In genomic region chr22:39558254-39558727, GRCh38 we compare ENCODE assay signal across 15 cellular contexts. TPM values are rescaled to one million over a fixed set of nuclear protein-coding genes. Genes with fewer than 3 reads are reported as not detected.
DNase-seq lines count a peak whose midpoint lies in the region; ATAC-seq and TF ChIP-seq lines count a peak whose summit lies in the region.
"Had no signal": no experiment of that assay in that cellular context is flagged by ENCODE, and none has a peak within 500 bp of the region (broad histone marks: within the 10 kb centered on the region; RNA-seq: fewer than 3 reads in every experiment).

No MANE protein-coding gene starts in this region.

- H3K27ac Mint-ChIP-seq in type B pancreatic cell (no peak overlapping the region), natural killer cell (no peak overlapping the region)
- H3K27ac Mint-ChIP-seq: CD14-positive monocyte had no signal

- no peak overlapping the region for H3K9ac ChIP-seq in adipocyte (ENCODE audit: low read length)

- H3K27me3 Mint-ChIP-seq in type B pancreatic cell (peaks cover 73% of the 10 kb centered on the region), natural killer cell (ENCODE audit: low read depth in 2 of 2) (peaks cover 20 to 48% of the 10 kb centered on the region in 2 donors)

- 6% methylated on average over 34 of the region's 34 CpGs for WGBS in right cardiac atrium
- WGBS in heart right ventricle, 2 donors, result 7 to 8% methylated on average over 34 of the region's 34 CpGs
- 11 to 19% methylated on average over 22 to 28 of the region's 34 CpGs for WGBS in mesodermal cell (ENCODE audit: insufficient coverage in 2 of 2), 2 experiments

- TF ChIP-seq CTCF in heart right ventricle (IDR thresholded peaks at IDR 0.05) (no peak), type B pancreatic cell (conservative IDR thresholded peaks at IDR 0.05) (no peak), natural killer cell (IDR thresholded peaks at IDR 0.05) (no peak), omental fat pad (IDR thresholded peaks at IDR 0.05) (no peak)

- H3K27ac ChIP-seq in right cardiac atrium (ENCODE audit: low read length) (no peak overlapping the region), heart right ventricle (no peak overlapping the region), mesodermal cell (ENCODE audit: low read depth, low read length, severe bottlenecking) (no peak overlapping the region)

- H3K4me1 Mint-ChIP-seq in type B pancreatic cell (ENCODE audit: unreplicated experiment), result no peaks in the 10 kb centered on the region
- peaks cover 5 to 7% of the 10 kb centered on the region in 2 donors for H3K4me1 Mint-ChIP-seq in natural killer cell

- H3K9me3 ChIP-seq in right cardiac atrium (ENCODE audit: control insufficient read depth, low read length) (no peaks in the 10 kb centered on the region), heart right ventricle (no peaks in the 10 kb centered on the region), adipocyte (ENCODE audit: control insufficient read depth, low read length) (no peaks in the 10 kb centered on the region), mesodermal cell (ENCODE audit: control insufficient read depth, low read length) (no peaks in the 10 kb centered on the region)

- H3K4me3 ChIP-seq in right cardiac atrium (ENCODE audit: low read length), result peak overlapping the region; percentile 45
- H3K4me3 ChIP-seq in heart right ventricle, result peak overlapping the region in 4 of 10 donors; percentile 17 to 22 (median 18)
- no peak overlapping the region for H3K4me3 ChIP-seq in adipocyte (ENCODE audit: low read length)
- peak overlapping the region; percentile 11 for H3K4me3 ChIP-seq in mesodermal cell (ENCODE audit: extremely low read depth, insufficient read depth, low read length, poor library complexity, severe bottlenecking)

- H3K4me3 Mint-ChIP-seq in type B pancreatic cell (peak overlapping the region; percentile 79), natural killer cell (no peak overlapping the region)

- H3K36me3 Mint-ChIP-seq in type B pancreatic cell (no peaks in the 10 kb centered on the region), natural killer cell (no peaks in the 10 kb centered on the region)

- no peaks in the 10 kb centered on the region for H3K36me3 ChIP-seq in heart right ventricle
- no peaks in the 10 kb centered on the region for H3K36me3 ChIP-seq in adipocyte (ENCODE audit: control insufficient read depth, insufficient read depth, low read length, severe bottlenecking)
- H3K36me3 ChIP-seq in mesodermal cell (ENCODE audit: control insufficient read depth, insufficient read depth, low read length), result no peaks in the 10 kb centered on the region

- ATAC-seq in right cardiac atrium (no peak), heart right ventricle (no peak), natural killer cell (no peak), omental fat pad (ENCODE audit: low FRiP score) (no peak)

- H3K27me3 ChIP-seq in right cardiac atrium (ENCODE audit: control insufficient read depth, insufficient read depth), result no peaks in the 10 kb centered on the region
- peaks cover 12 to 85% (median 59%) of the 10 kb centered on the region in 7 donors for H3K27me3 ChIP-seq in heart right ventricle
- peaks cover 63% of the 10 kb centered on the region for H3K27me3 ChIP-seq in adipocyte (replicated peaks; ENCODE audit: control insufficient read depth, insufficient read depth, low read length)

- H3K9me3 Mint-ChIP-seq in type B pancreatic cell, result no peaks in the 10 kb centered on the region
- H3K9me3 Mint-ChIP-seq in natural killer cell, result no peaks in the 10 kb centered on the region

- no peaks in the 10 kb centered on the region for H3K4me1 ChIP-seq in right cardiac atrium (ENCODE audit: control insufficient read depth, insufficient read depth, low read length)
- H3K4me1 ChIP-seq in heart right ventricle, result peaks cover 0 to 8% (median 3%) of the 10 kb centered on the region in 9 donors
- peaks cover 3% of the 10 kb centered on the region for H3K4me1 ChIP-seq in adipocyte (ENCODE audit: control insufficient read depth, insufficient read depth, low read length)
- H3K4me1 ChIP-seq in mesodermal cell (ENCODE audit: control insufficient read depth, insufficient read depth, low read length, poor library complexity, severe bottlenecking), result peaks cover 8% of the 10 kb centered on the region

- DNase-seq in right cardiac atrium, result no peak
- no peak for DNase-seq in heart right ventricle
- DNase-seq in adipocyte (ENCODE audit: low read depth), result peak; percentile 31
- no peak for DNase-seq in type B pancreatic cell (ENCODE audit: extremely low spot score, unreplicated experiment)
- DNase-seq in HUDEP-2 (lab: John Stamatoyannopoulos, UW; ENCODE audit: unreplicated experiment in 76 of 76), result no peak
- no peak for DNase-seq in natural killer cell
- DNase-seq in omental fat pad (ENCODE audit: low spot score), result no peak
- DNase-seq: activated CD8-positive, alpha-beta memory T cell treated with anti-CD3 and anti-CD28 coated beads, Interleukin-2, amount 50 U/mL, for 48 hours; hippocampal formation; mesenchymal stem cell; NCI-H1436 treated with DMSO at 0.1 percent for 48 hours; RPMI8226; stimulated activated CD4-positive, alpha-beta T cell treated with anti-CD3 and anti-CD28 coated beads, Interleukin-4, amount 100 ng/mL, for 4 hours had no signal

- intact Hi-C loops in right cardiac atrium (cut with DNase I), result loop anchor here in 1 of 4 donors (5.0 kb wide), 1 partner anchor 469 kb away; no protein-coding TSS in a partner anchor
- intact Hi-C loops in heart right ventricle (cut with DNase I), result loop anchor here in 2 of 10 donors (5.0 kb wide), 2 partner anchors 464 to 469 kb away; no protein-coding TSS in a partner anchor
- intact Hi-C loops in natural killer cell (cut with micrococcal nuclease), result no loop called here

RNA-seq across cellular contexts. Expression of gene CACNA1I, which starts 12.3 kb away (rescaled TPM):
- under 1 TPM in 1 of 4 donors, not detected in 3; 0.06 TPM for total RNA-seq in right cardiac atrium
- 0.07 TPM for polyA plus RNA-seq in right cardiac atrium
- total RNA-seq in heart right ventricle, result under 1 TPM in 5 of 10 donors, not detected in 5; 0.04 to 0.06 (median 0.05) TPM
- polyA plus RNA-seq in heart right ventricle, result under 1 TPM in 1 of 2 donors, not detected in 1; under 0.01 TPM
- polyA plus RNA-seq in mesodermal cell (2013, experiment 1 of 2), result 0.52 TPM
- 0.30 TPM for polyA plus RNA-seq in mesodermal cell (2013, experiment 2 of 2)
- 0.60 and 1.1 TPM in 2 replicates for total RNA-seq in type B pancreatic cell (ENCODE audit: low replicate concordance)
- under 1 TPM; 0.05 to 0.83 (median 0.72) TPM for total RNA-seq in natural killer cell
- total RNA-seq in omental fat pad, result under 1 TPM; 0.09 to 0.38 (median 0.26) TPM
- polyA plus RNA-seq: CD14-positive monocyte had no signal

RNA-seq across cellular contexts. Expression of gene RPS19BP1, which starts 25.7 kb away (rescaled TPM):
- total RNA-seq in right cardiac atrium, result 10 to 100 TPM; 55.1 to 75.5 (median 61.8) TPM
- polyA plus RNA-seq in right cardiac atrium, result 155 TPM
- total RNA-seq in heart right ventricle, result 10 to 100 TPM; 31.3 to 64.0 (median 37.2) TPM
- polyA plus RNA-seq in heart right ventricle, result 100 to 1,000 TPM; 154 to 222 TPM
- 73.1 TPM for polyA plus RNA-seq in mesodermal cell (2013, experiment 1 of 2)
- polyA plus RNA-seq in mesodermal cell (2013, experiment 2 of 2), result 64.7 TPM
- 52.3 and 59.1 TPM in 2 replicates for total RNA-seq in type B pancreatic cell (ENCODE audit: low replicate concordance)
- total RNA-seq in natural killer cell, result 10 to 100 TPM; 56.7 to 66.5 (median 61.3) TPM
- 100 to 1,000 TPM; 103 to 157 (median 133) TPM for total RNA-seq in omental fat pad

RNA-seq across cellular contexts. Expression of gene ATF4, which starts 37.9 kb away (rescaled TPM):
- 100 to 1,000 TPM; 156 to 254 (median 177) TPM for total RNA-seq in right cardiac atrium
- polyA plus RNA-seq in right cardiac atrium, result 244 TPM
- total RNA-seq in heart right ventricle, result 100 to 1,000 TPM in 9 of 10 donors, 10 to 100 TPM in 1; 95.2 to 319 (median 133) TPM
- polyA plus RNA-seq in heart right ventricle, result 100 to 1,000 TPM; 439 to 637 TPM
- polyA plus RNA-seq in mesodermal cell (2013, experiment 1 of 2), result 441 TPM
- polyA plus RNA-seq in mesodermal cell (2013, experiment 2 of 2), result 444 TPM
- total RNA-seq in type B pancreatic cell (ENCODE audit: low replicate concordance), result 315 and 398 TPM in 2 replicates
- 100 to 1,000 TPM; 235 to 242 (median 238) TPM for total RNA-seq in natural killer cell
- 100 to 1,000 TPM; 258 to 714 (median 610) TPM for total RNA-seq in omental fat pad

RNA-seq across cellular contexts. Expression of gene MIEF1, which starts 56.2 kb away (rescaled TPM):
- total RNA-seq in right cardiac atrium, result 10 to 100 TPM; 16.3 to 22.2 (median 18.7) TPM
- 9.0 TPM for polyA plus RNA-seq in right cardiac atrium
- total RNA-seq in heart right ventricle, result 10 to 100 TPM; 12.8 to 35.8 (median 17.5) TPM
- 1 to 10 TPM; 7.0 to 9.1 TPM for polyA plus RNA-seq in heart right ventricle
- polyA plus RNA-seq in mesodermal cell (2013, experiment 1 of 2), result 25.4 TPM
- 22.0 TPM for polyA plus RNA-seq in mesodermal cell (2013, experiment 2 of 2)
- total RNA-seq in type B pancreatic cell (ENCODE audit: low replicate concordance), result 35.0 and 35.5 TPM in 2 replicates
- total RNA-seq in natural killer cell, result 10 to 100 TPM; 16.1 to 27.6 (median 25.1) TPM
- total RNA-seq in omental fat pad, result 10 to 100 TPM; 23.6 to 46.0 (median 32.4) TPM
